Comparison of ENCODE assay signal across 9 cellular contexts in the genomic region with DNA sequence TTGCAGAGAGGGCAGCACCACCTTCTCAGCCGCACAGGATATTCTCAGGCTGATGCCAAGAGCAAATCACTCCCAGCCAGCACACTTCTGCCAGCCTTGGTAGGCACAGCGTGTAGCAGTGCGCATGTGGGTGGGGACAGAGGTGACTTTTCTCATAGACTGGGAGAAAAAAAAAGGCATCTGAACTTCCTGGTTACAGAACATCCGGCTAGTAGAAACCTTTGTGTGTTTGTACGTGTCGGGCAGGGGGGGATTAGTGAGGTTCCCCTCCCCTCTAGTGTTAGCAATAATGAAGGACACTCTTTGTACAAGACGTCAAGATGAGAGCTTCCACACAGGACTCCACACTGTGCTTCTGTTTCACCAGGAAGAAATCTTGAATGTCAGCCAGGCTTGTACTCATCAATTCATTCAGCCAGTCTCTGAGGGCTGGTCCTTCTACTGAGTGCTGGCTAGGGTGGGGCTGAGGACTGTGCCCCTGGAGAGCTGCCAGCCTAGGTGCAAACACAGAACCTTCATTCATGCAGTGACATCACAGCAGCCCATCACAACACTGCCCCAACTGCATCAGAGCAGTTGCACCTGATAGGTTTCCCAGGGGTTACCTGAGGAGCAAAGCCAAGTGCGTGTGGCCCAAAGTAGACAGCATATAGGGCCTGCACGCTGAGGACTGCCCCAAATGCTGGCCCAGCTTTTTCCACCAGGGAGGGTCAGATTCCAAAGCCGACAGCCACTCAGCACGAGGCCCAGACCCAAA.
DNase-seq lines count a peak whose midpoint lies in the region; ATAC-seq and TF ChIP-seq lines count a peak whose summit lies in the region.
"Had no signal": no experiment of that assay in that cellular context is flagged by ENCODE, and none has a peak within 500 bp of the region (broad histone marks: within the 10 kb centered on the region; RNA-seq: fewer than 3 reads in every experiment).

No MANE protein-coding gene starts in this region.

- no peaks in the 10 kb centered on the region for H3K9me3 ChIP-seq in mucosa of rectum (ENCODE audit: control insufficient read depth in 2 of 2, low read length in 2 of 2)

- no peak for TF ChIP-seq POLR2A in GM18505 (IDR thresholded peaks at IDR 0.05; ENCODE audit: borderline replicate concordance, extremely low read depth, insufficient read depth, insufficient read length)

- H3K4me3 ChIP-seq in astrocyte of the spinal cord (ENCODE audit: low read depth, low read length) (no peak overlapping the region), mucosa of rectum (ENCODE audit: low read length in 2 of 2) (peak overlapping the region in 1 of 2 donors; percentile 15)

- ATAC-seq in HG03442 (IDR thresholded peaks at IDR 0.05; ENCODE audit: unreplicated experiment) = no peak
- no peak for ATAC-seq in GM18505 (IDR thresholded peaks at IDR 0.05; ENCODE audit: unreplicated experiment)

- H3K27ac ChIP-seq in mucosa of rectum (ENCODE audit: low read depth in 2 of 2, low read length in 2 of 2) = peak overlapping the region; percentile 94 to 95

- no peaks in the 10 kb centered on the region for H3K36me3 ChIP-seq in mucosa of rectum (ENCODE audit: control insufficient read depth in 2 of 2, insufficient read depth in 2 of 2, low read length in 2 of 2)

- H3K4me1 ChIP-seq in mucosa of rectum (ENCODE audit: control insufficient read depth in 2 of 2, insufficient read depth in 2 of 2, low read length in 2 of 2) = peaks cover 10 to 27% of the 10 kb centered on the region in 2 donors

- H3K27me3 ChIP-seq in mucosa of rectum (ENCODE audit: control insufficient read depth in 2 of 2, insufficient read depth in 2 of 2, low read length in 2 of 2) = no peaks in the 10 kb centered on the region

- DNase-seq in COLO668 (lab: John Stamatoyannopoulos, UW; ENCODE audit: unreplicated experiment) (peak; percentile 15), NCI-H2107 (lab: John Stamatoyannopoulos, UW) (peak; percentile 54), astrocyte of the spinal cord (ENCODE audit: low read depth, low spot score) (peak; percentile 60), DMS 273 (lab: John Stamatoyannopoulos, UW; ENCODE audit: unreplicated experiment) (no peak), AML-193 (lab: John Stamatoyannopoulos, UW) (no peak)
- DNase-seq: natural killer cell had no signal

- TF ChIP-seq CTCF in astrocyte of the spinal cord (IDR thresholded peaks at IDR 0.05; ENCODE audit: low read depth, low read length) = no peak

- in situ Hi-C loops in astrocyte of the spinal cord (cut with HindIII; ENCODE audit: low sequenced_read_pairs) = no loop called here

- peak overlapping the region; percentile 58 to 75 for H3K9ac ChIP-seq in mucosa of rectum (ENCODE audit: low read depth in 1 of 2, low read length in 2 of 2)

Comparison
In these comparisons a context has a peak if more than half of its experiments do, and no peak if none do; other contexts are left out.
1. DNase-seq: peak in COLO668 (single experiment), NCI-H2107 (single experiment) and astrocyte of the spinal cord (single experiment); none in DMS 273 (single experiment) and AML-193 (0 of 2).